Comparison of ENCODE assay signal across 19 cellular contexts in the genomic region with DNA sequence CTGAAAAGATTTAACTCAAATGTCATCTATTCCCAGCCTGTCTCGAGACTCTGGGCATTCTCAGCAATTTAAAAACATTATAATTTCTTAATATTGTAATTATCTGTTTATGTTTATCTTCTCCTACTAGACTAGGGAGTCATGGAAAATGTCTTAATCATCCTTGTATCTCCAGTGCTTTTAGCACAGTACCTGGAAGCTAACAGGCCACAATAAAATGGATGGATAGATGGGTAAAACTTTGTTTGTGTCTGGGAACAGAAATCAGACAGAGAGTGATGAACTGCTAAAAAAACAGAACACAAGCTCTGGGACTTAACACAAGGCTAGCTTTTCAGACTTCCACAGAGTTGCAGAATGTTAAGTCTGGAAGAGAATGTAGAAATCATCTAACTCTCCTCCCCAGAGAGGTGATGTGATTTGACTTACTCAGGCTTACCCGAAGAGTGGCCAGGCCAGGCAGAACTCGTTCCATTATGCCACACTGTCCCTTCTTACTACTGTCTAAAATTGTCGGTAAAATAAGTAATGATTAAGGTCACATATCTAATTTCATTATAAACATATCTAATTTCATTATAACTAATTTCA. TPM values are rescaled to one million over a fixed set of nuclear protein-coding genes. Genes with fewer than 3 reads are reported as not detected.
DNase-seq lines count a peak whose midpoint lies in the region; ATAC-seq and TF ChIP-seq lines count a peak whose summit lies in the region.
"Had no signal": no experiment of that assay in that cellular context is flagged by ENCODE, and none has a peak within 500 bp of the region (broad histone marks: within the 10 kb centered on the region; RNA-seq: fewer than 3 reads in every experiment).

No MANE protein-coding gene starts in this region.

- no peaks in the 10 kb centered on the region for H3K9me2 ChIP-seq in hepatocyte (replicated peaks; ENCODE audit: insufficient read depth)

- H4K20me1 ChIP-seq in IMR-90 (ENCODE audit: insufficient read depth, low read length) (no peaks in the 10 kb centered on the region), hepatocyte (ENCODE audit: insufficient read depth, poor library complexity, severe bottlenecking) (no peaks in the 10 kb centered on the region)

- H3K27me3 ChIP-seq in IMR-90 (ENCODE audit: control insufficient read depth, insufficient read depth, low read length) (no peaks in the 10 kb centered on the region), hepatocyte (no peaks in the 10 kb centered on the region), sigmoid colon (no peaks in the 10 kb centered on the region)
- H3K27me3 ChIP-seq: SJCRH30 had no signal

- H3K79me2 ChIP-seq in hepatocyte = no peaks in the 10 kb centered on the region

- H2AK9ac ChIP-seq in IMR-90 (replicated peaks; ENCODE audit: low read depth, low read length, poor library complexity) = no peak overlapping the region

- peak overlapping the region; percentile 73; the same call in 1 of the 2 replicates for H2AK5ac ChIP-seq in IMR-90 (ENCODE audit: low read depth, low read length)

- no peak overlapping the region for H2BK5ac ChIP-seq in IMR-90 (ENCODE audit: low read depth, low read length, poor library complexity, severe bottlenecking)

- H3K4me3 ChIP-seq in IMR-90 (ENCODE audit: insufficient read depth, low read depth, low read length) = no peak overlapping the region
- no peak overlapping the region for H3K4me3 ChIP-seq in hepatocyte
- H3K4me3 ChIP-seq in sigmoid colon = no peak overlapping the region
- H3K4me3 ChIP-seq: SJCRH30 had no signal

- CTCF ChIA-PET in IMR-90 (lab: Yijun Ruan, JAX) = interaction anchor here (1.2 kb wide), 1 partner anchor 22 kb away, joined by 5 read pairs; no protein-coding TSS in a partner anchor

- H3K4ac ChIP-seq in IMR-90 (ENCODE audit: low read depth, low read length) = peak overlapping the region; percentile 62; the same call in 1 of the 2 replicates

- H3K79me1 ChIP-seq in IMR-90 (ENCODE audit: low read depth in 1 of 2, low read length in 2 of 2) = peaks cover 2 to 13% of the 10 kb centered on the region in 2 experiments; a peak in 3 of 4 replicates

- ATAC-seq in IMR-90 (ENCODE audit: low read depth) = no peak
- ATAC-seq in HG03520 (IDR thresholded peaks at IDR 0.05; ENCODE audit: unreplicated experiment) = no peak
- no peak for ATAC-seq in HG02642 (IDR thresholded peaks at IDR 0.05; ENCODE audit: poor library complexity, unreplicated experiment)

- peak overlapping the region; percentile 62 for H3K14ac ChIP-seq in IMR-90 (replicated peaks; ENCODE audit: low read depth, low read length)

- H2AFZ ChIP-seq in IMR-90 (replicated peaks; ENCODE audit: low read length, poor library complexity) (no peak overlapping the region), hepatocyte (no peak overlapping the region)

- no TSS peak for BruUV-seq in IMR-90 (replicated peaks; lab: Mats Ljungman, UMichigan)

- H3K9me3 ChIP-seq in IMR-90 (ENCODE audit: control insufficient read depth, insufficient read depth, low read length) (no peaks in the 10 kb centered on the region), hepatocyte (ENCODE audit: low read depth) (no peaks in the 10 kb centered on the region), sigmoid colon (no peaks in the 10 kb centered on the region)
- H3K9me3 ChIP-seq: SJCRH30 had no signal

- peak overlapping the region; percentile 82 for H3K18ac ChIP-seq in IMR-90 (ENCODE audit: low read depth, low read length)

- H2BK15ac ChIP-seq in IMR-90 (ENCODE audit: low read depth, low read length) = peak overlapping the region; percentile 52; the same call in 2 of the 3 replicates

- no peak for TF ChIP-seq RAD21 in IMR-90 (IDR thresholded peaks at IDR 0.05; ENCODE audit: low read length)

- peak in 1 of 4 donors; percentile 20 for TF ChIP-seq EP300 in sigmoid colon (IDR thresholded peaks at IDR 0.05)

- peak; percentile 23 for DNase-seq in IMR-90
- peak; percentile 66 for DNase-seq in amniotic epithelial cell (ENCODE audit: low read depth)
- no peak for DNase-seq in hepatocyte (ENCODE audit: low spot score)
- no peak for DNase-seq in sigmoid colon
- DNase-seq in stimulated activated CD4-positive, alpha-beta T cell treated with anti-CD3 and anti-CD28 coated beads, Interleukin-2, amount 100 ng/mL, for 48 hours = no peak
- DNase-seq in NCI-H226 = no peak
- DNase-seq: DMS153, NCI-H1417 treated with DMSO at 0.1 percent for 48 hours, NCI-H1930, NCI-H446 treated with DMSO at 0.1 percent for 48 hours, NCI-H748 treated with DMSO at 0.1 percent for 48 hours, OCI-M1, RPMI8226, SJCRH30 had no signal

- in situ Hi-C loops in IMR-90 (cut with MboI; ENCODE audit: low sequenced_read_pairs) = no loop called here

- intact Hi-C loops in IMR-90 (cut with micrococcal nuclease) = no loop called here
- intact Hi-C loops in sigmoid colon (cut with DNase I) = no loop called here

- peak overlapping the region; percentile 50 for H3K23ac ChIP-seq in IMR-90 (ENCODE audit: low read depth, low read length)

- no peak overlapping the region for H3K56ac ChIP-seq in IMR-90 (ENCODE audit: extremely low read depth, insufficient read depth, low read length)

- H3K4me1 ChIP-seq in IMR-90 (ENCODE audit: control insufficient read depth, insufficient read depth, low read length) (peaks cover 23% of the 10 kb centered on the region), hepatocyte (ENCODE audit: insufficient read depth) (peaks cover 10% of the 10 kb centered on the region), sigmoid colon (peaks cover 0 to 92% (median 76%) of the 10 kb centered on the region in 4 donors)

- no peak overlapping the region for H3K4me2 ChIP-seq in IMR-90 (ENCODE audit: low read depth, low read length)
- H3K4me2 ChIP-seq in hepatocyte = no peak overlapping the region

- H2BK120ac ChIP-seq in IMR-90 (ENCODE audit: low read depth, low read length) = peak overlapping the region; percentile 51

- H2BK20ac ChIP-seq in IMR-90 (ENCODE audit: low read depth, low read length) = peak overlapping the region; percentile 70; the same call in 1 of the 2 replicates

- no peak overlapping the region for H3K9ac ChIP-seq in IMR-90 (ENCODE audit: low read depth, low read length)

- TF ChIP-seq CTCF in IMR-90 (conservative IDR thresholded peaks at IDR 0.05; ENCODE audit: low read depth, low read length) = no peak
- TF ChIP-seq CTCF in hepatocyte (IDR thresholded peaks at IDR 0.05; ENCODE audit: poor library complexity) = no peak
- no peak for TF ChIP-seq CTCF in sigmoid colon (IDR thresholded peaks at IDR 0.05)

- peak overlapping the region; percentile 52 for H4K5ac ChIP-seq in IMR-90 (ENCODE audit: low read depth, low read length)

- H4K8ac ChIP-seq in IMR-90 (ENCODE audit: low read depth in 2 of 2, low read length in 2 of 2) = peak overlapping the region; percentile 30 to 54; a peak in 2 of 4 replicates

- H3K27ac ChIP-seq in IMR-90 (ENCODE audit: insufficient read depth, low read length) = peak overlapping the region; percentile 47; the same call in 1 of the 2 replicates
- peak overlapping the region; percentile 53 for H3K27ac ChIP-seq in hepatocyte
- H3K27ac ChIP-seq in sigmoid colon = peak overlapping the region; percentile 45 to 84 (median 78)
- H3K27ac ChIP-seq: C4-2B, SJCRH30 had no signal

- peak overlapping the region; percentile 45 for H4K91ac ChIP-seq in IMR-90 (ENCODE audit: insufficient read depth, low read depth, low read length)

- dilution Hi-C loops in IMR-90 (cut with HindIII; ENCODE audit: low sequenced_read_pairs, unreplicated experiment) = no loop called here

- POLR2A ChIA-PET in IMR-90 (lab: Charles Lee; ENCODE audit: unreplicated experiment) = no interaction called here

- H3K9me1 ChIP-seq in IMR-90 (ENCODE audit: insufficient read depth, low read length) = peaks cover 6% of the 10 kb centered on the region; the same call in 1 of the 2 replicates

- TF ChIP-seq POLR2A in IMR-90 (IDR thresholded peaks at IDR 0.05; ENCODE audit: low read depth, low read length) = no peak
- TF ChIP-seq POLR2A in sigmoid colon (IDR thresholded peaks at IDR 0.05) = no peak

- WGBS in IMR-90 (ENCODE audit: extremely low coverage in 2 of 2, insufficient read length in 1 of 2), 2 experiments = no CpG with 5 or more reads among the region's 4 CpGs
- WGBS in hepatocyte (ENCODE audit: low lambda C conversion rate, missing lambda C conversion rate) = 74% methylated on average over 4 of the region's 4 CpGs
- WGBS in sigmoid colon, 2 donors = 92% methylated on average over 4 of the region's 4 CpGs

- H3K36me3 ChIP-seq in IMR-90 (ENCODE audit: control insufficient read depth, insufficient read depth, low read length) = 0 out of 2 replicates have a peak, but pooled peaks cover 2% of the 10 kb centered on the region
- no peaks in the 10 kb centered on the region for H3K36me3 ChIP-seq in hepatocyte (replicated peaks; ENCODE audit: insufficient read depth, low read depth)
- H3K36me3 ChIP-seq in sigmoid colon = no peaks in the 10 kb centered on the region
- H3K36me3 ChIP-seq: SJCRH30 had no signal

TF ChIP-seq in IMR-90, 13 proteins besides CTCF, POLR2A, EP300 and RAD21 (continues in another document):
- TF ChIP-seq CHD1 (IDR thresholded peaks at IDR 0.05; ENCODE audit: low read depth, low read length) = no peak
- TF ChIP-seq RFX5 (IDR thresholded peaks at IDR 0.05; ENCODE audit: low read depth, low read length) = no peak

RNA-seq across cellular contexts. Expression of a gene that starts 42.4 kb away (rescaled TPM):
- total RNA-seq in IMR-90 (2012; rRNA removed) (not detected in 2 replicates), hepatocyte (not detected in 2 replicates), sigmoid colon (not detected)
- polyA plus RNA-seq in IMR-90 (2012; rRNA removed) (0.02 and 0.03 TPM in 2 replicates), hepatocyte (0.10 TPM in 1 of 2 replicates, not detected in the other), sigmoid colon (under 1 TPM in 2 of 3 donors, not detected in 1; under 0.01 to 0.03 TPM)
- 0.02 TPM in 1 of 2 replicates, not detected in the other for polyA plus RNA-seq in IMR-90 (2012; cell fraction: cytosol; rRNA removed)
- polyA plus RNA-seq in IMR-90 (2012; cell fraction: nucleus; rRNA removed; ENCODE audit: low replicate concordance) = 0.03 and 0.13 TPM in 2 replicates
- total RNA-seq: A673, H4, SJCRH30 had no signal

RNA-seq across cellular contexts. Expression of a gene that starts 50.0 kb away (rescaled TPM):
- total RNA-seq in IMR-90 (2012; rRNA removed) (215 and 227 TPM in 2 replicates), hepatocyte (108 and 112 TPM in 2 replicates), sigmoid colon (10 to 100 TPM; 61.9 to 71.3 (median 66.1) TPM)
- polyA plus RNA-seq in IMR-90 (2012; rRNA removed) (215 and 258 TPM in 2 replicates), hepatocyte (207 and 230 TPM in 2 replicates), sigmoid colon (100 to 1,000 TPM; 202 to 289 (median 228) TPM)
- polyA plus RNA-seq in IMR-90 (2012; cell fraction: cytosol; rRNA removed) = 163 and 323 TPM in 2 replicates
- 385 and 588 TPM in 2 replicates for polyA plus RNA-seq in IMR-90 (2012; cell fraction: nucleus; rRNA removed; ENCODE audit: low replicate concordance)

RNA-seq across cellular contexts. Expression of a gene that starts 56.7 kb away (rescaled TPM):
- 5.9 and 7.2 TPM in 2 replicates for total RNA-seq in IMR-90 (2012; rRNA removed)
- polyA plus RNA-seq in IMR-90 (2012; rRNA removed) = 64.9 and 67.6 TPM in 2 replicates
- 56.9 and 92.5 TPM in 2 replicates for polyA plus RNA-seq in IMR-90 (2012; cell fraction: cytosol; rRNA removed)
- polyA plus RNA-seq in IMR-90 (2012; cell fraction: nucleus; rRNA removed; ENCODE audit: low replicate concordance) = 54.7 and 75.9 TPM in 2 replicates
- total RNA-seq in hepatocyte = 16.9 and 19.0 TPM in 2 replicates
- polyA plus RNA-seq in hepatocyte = 58.5 and 60.1 TPM in 2 replicates
- total RNA-seq in sigmoid colon = 10 to 100 TPM; 23.2 to 39.8 (median 29.4) TPM
- polyA plus RNA-seq in sigmoid colon = 100 to 1,000 TPM in 1 of 3 donors, 10 to 100 TPM in 2; 44.0 to 115 (median 97.3) TPM

Comparison
In these comparisons a context has a peak if more than half of its experiments do, and no peak if none do; other contexts are left out.
1. DNase-seq: peak in IMR-90 (single experiment) and amniotic epithelial cell (single experiment); none in hepatocyte (single experiment), sigmoid colon (single experiment), stimulated activated CD4-positive, alpha-beta T cell treated with anti-CD3 and anti-CD28 coated beads, Interleukin-2, amount 100 ng/mL, for 48 hours (0 of 2) and NCI-H226 (single experiment).
2. Peak in every context shown above with its lines, with median percentiles within 50 percentile points of each other: H3K27ac ChIP-seq.